Comparison of ENCODE assay signal across 8 cellular contexts in the genomic region with DNA sequence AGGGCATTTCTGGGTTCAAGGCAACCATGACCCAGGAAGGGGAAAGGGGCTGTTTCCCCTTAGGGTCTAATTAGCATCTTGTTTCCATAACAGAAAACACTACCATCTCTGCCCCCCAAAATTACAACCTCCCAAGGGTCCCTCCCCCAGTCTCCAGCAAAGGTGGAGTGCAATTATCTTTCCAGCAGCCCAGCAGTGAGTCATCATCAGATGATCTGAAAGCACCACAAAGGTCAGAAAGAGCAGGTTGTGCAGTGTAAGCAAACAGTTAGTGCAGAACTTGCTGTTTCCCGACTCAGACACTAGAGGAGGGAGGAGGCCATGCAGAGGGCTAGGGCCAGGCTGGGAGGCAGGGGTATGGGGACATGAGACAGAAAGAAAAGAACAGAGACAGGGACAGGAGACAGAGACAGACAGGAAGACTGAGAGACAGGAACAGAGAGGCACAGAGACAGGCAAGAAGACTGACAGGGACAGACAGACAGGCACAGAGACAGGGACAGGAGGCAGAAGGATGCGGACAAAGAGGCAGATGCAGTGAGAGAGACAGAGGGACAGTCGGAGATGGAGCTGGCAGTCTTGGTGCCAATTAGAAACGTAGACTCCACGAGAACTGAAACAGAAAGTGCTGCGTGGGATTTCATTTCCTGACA.
A peak's percentile ranks its signal among the peaks of the same experiment; 100 is the strongest.
DNase-seq lines count a peak whose midpoint lies in the region; ATAC-seq and TF ChIP-seq lines count a peak whose summit lies in the region.

No MANE protein-coding gene starts in this region.

- no peaks in the 10 kb centered on the region for H3K9me3 Mint-ChIP-seq in T-cell

- H3K9me3 ChIP-seq in breast epithelium, result no peaks in the 10 kb centered on the region

- POLR2A ChIA-PET in T-cell (lab: Charles Lee), result no interaction called here

- peak; percentile 92 for ATAC-seq in GM21825 (IDR thresholded peaks at IDR 0.05; ENCODE audit: unreplicated experiment)
- peak; percentile 82 to 95 (median 91) for ATAC-seq in T-cell (replicated peaks in 1 of 4)

- peak overlapping the region; percentile 57 to 77 (median 65) for H3K4me3 Mint-ChIP-seq in T-cell

- H3K4me1 Mint-ChIP-seq in T-cell, result peaks cover 22 to 29% (median 28%) of the 10 kb centered on the region in 3 donors

- intact Hi-C loops in breast epithelium (cut with DNase I; ENCODE audit: low total_unique reads), result no loop called here

- H3K27me3 ChIP-seq in breast epithelium (no peaks in the 10 kb centered on the region), layer of hippocampus (ENCODE audit: control insufficient read depth, insufficient read depth, low read length) (no peaks in the 10 kb centered on the region)

- no peak for TF ChIP-seq POLR2A in breast epithelium (IDR thresholded peaks at IDR 0.05)

- peaks cover 4% of the 10 kb centered on the region for H3K36me3 Mint-ChIP-seq in T-cell

- H3K36me3 ChIP-seq in breast epithelium, result no peaks in the 10 kb centered on the region

- TF ChIP-seq CTCF in GM12864 (IDR thresholded peaks at IDR 0.05; ENCODE audit: low read depth, low read length, missing control alignments) (peak; percentile 82), breast epithelium (IDR thresholded peaks at IDR 0.05) (peak in 2 of 3 donors; percentile 37 to 41)

- no peaks in the 10 kb centered on the region for H3K27me3 Mint-ChIP-seq in T-cell

- CTCF ChIA-PET in T-cell (lab: Charles Lee), result no interaction called here

- H3K27ac ChIP-seq in breast epithelium (peak overlapping the region; percentile 76 to 85), layer of hippocampus (ENCODE audit: low read depth, low read length) (peak overlapping the region; percentile 52)

- peak overlapping the region; percentile 22 for H3K4me3 ChIP-seq in GM12864 (ENCODE audit: low read depth, low read length)
- no peak overlapping the region for H3K4me3 ChIP-seq in Jurkat, Clone E6-1 (ENCODE audit: low read length)
- H3K4me3 ChIP-seq in breast epithelium, result peak overlapping the region in 2 of 3 donors; percentile 7 to 45

- peak overlapping the region; percentile 85 to 90 for H3K27ac Mint-ChIP-seq in T-cell

- peak; percentile 50 for DNase-seq in GM12864 (ENCODE audit: low read depth)
- DNase-seq in Jurkat, Clone E6-1 (ENCODE audit: low read depth, low spot score), result peak; percentile 40
- DNase-seq in T-cell, result peak in 15 of 34 experiments; percentile 6 to 39 (median 16)
- peak in 1 of 2 donors; percentile 57 for DNase-seq in breast epithelium (ENCODE audit: low spot score in 2 of 2)
- DNase-seq in stimulated activated CD4-positive, alpha-beta T cell treated with anti-CD3 and anti-CD28 coated beads, Interleukin-4, amount 100 ng/mL, for 1 hour, result peak; percentile 28
- DNase-seq in cortex of kidney (lab: John Stamatoyannopoulos, UW), result no peak

- peaks cover 7 to 13% of the 10 kb centered on the region in 2 donors for H3K4me1 ChIP-seq in breast epithelium
